7 cellular contexts compared by ENCODE assay signal in genomic region chr15:82809308-82810060, GRCh38.
DNase-seq lines count a peak whose midpoint lies in the region; ATAC-seq and TF ChIP-seq lines count a peak whose summit lies in the region.

Gene WHAMM (plus strand): TSS chr15:82809628. CDS start chr15:82809727, 99 bp downstream.

- ATAC-seq in GM18508 (IDR thresholded peaks at IDR 0.05; ENCODE audit: insufficient read depth, unreplicated experiment): peak; percentile 53
- ATAC-seq in HG03025 (IDR thresholded peaks at IDR 0.05; ENCODE audit: low FRiP score, unreplicated experiment): peak; percentile 88

- TF ChIP-seq CTCF in astrocyte of the spinal cord (IDR thresholded peaks at IDR 0.05; ENCODE audit: low read depth, low read length) (peak; percentile 4), retinal pigment epithelial cell (conservative IDR thresholded peaks at IDR 0.05; ENCODE audit: low read depth, low read length) (no peak)

- in situ Hi-C loops in astrocyte of the spinal cord (cut with HindIII; ENCODE audit: low sequenced_read_pairs): no loop called here

- peak within 1 kb of the TSS; percentile 53 for H3K4me3 ChIP-seq in astrocyte of the spinal cord (ENCODE audit: low read depth, low read length)
- peak within 1 kb of the TSS; percentile 72 for H3K4me3 ChIP-seq in retinal pigment epithelial cell (ENCODE audit: low read length)

- peak; percentile 52 for DNase-seq in NCI-H2029 treated with DMSO at 0.1 percent for 48 hours (lab: John Stamatoyannopoulos, UW)
- DNase-seq in T1000 (lab: John Stamatoyannopoulos, UW): peak; percentile 91
- peak; percentile 98 for DNase-seq in astrocyte of the spinal cord (ENCODE audit: low read depth, low spot score)
- peak; percentile 73 to 99 (median 96) for DNase-seq in hypothalamus (lab: John Stamatoyannopoulos, UW)
- peak; percentile 98 for DNase-seq in retinal pigment epithelial cell (ENCODE audit: low read depth)

Comparison
In these comparisons a context has a peak if more than half of its experiments do, and no peak if none do; other contexts are left out.
1. Peak in every context shown above with its lines: DNase-seq, ATAC-seq and H3K4me3 ChIP-seq.